ENCODE assay signal across 8 cellular contexts in genomic region chr10:124504711-124505110, GRCh38. TPM values are rescaled to one million over a fixed set of nuclear protein-coding genes. Genes with fewer than 3 reads are reported as not detected.
"Had no signal": no experiment of that assay in that cellular context is flagged by ENCODE, and none has a peak within 500 bp of the region (broad histone marks: within the 10 kb centered on the region; RNA-seq: fewer than 3 reads in every experiment).

No MANE protein-coding gene starts in this region.

- H3K27ac Mint-ChIP-seq: GM23338, IgD-negative memory B cell had no signal

- H3K4me3 ChIP-seq: GM23338 had no signal

- H3K27me3 Mint-ChIP-seq: IgD-negative memory B cell had no signal

- H2AFZ ChIP-seq: GM23338 had no signal

- H3K4me3 Mint-ChIP-seq: GM23338, H9, IgD-negative memory B cell had no signal

- FAIRE-seq: H1, H54, HepG2 had no signal

- H3K27ac ChIP-seq: HL-60 had no signal

- DNase-seq: H9, HCEC 1CT had no signal

- H3K4me2 ChIP-seq: GM23338 had no signal

RNA-seq across cellular contexts. Expression of gene NKX1-2, which starts 54.9 kb away (rescaled TPM):
- total RNA-seq: HepG2 had no signal
- polyA plus RNA-seq: HepG2, IgD-negative memory B cell had no signal
